Comparison of ENCODE assay signal across 10 cellular contexts in genomic region chr3:131796558-131796957, GRCh38.
DNase-seq lines count a peak whose midpoint lies in the region; ATAC-seq lines count a peak whose summit lies in the region.
"Had no signal": no experiment of that assay in that cellular context is flagged by ENCODE, and none has a peak within 500 bp of the region (broad histone marks: within the 10 kb centered on the region; RNA-seq: fewer than 3 reads in every experiment).

No MANE protein-coding gene starts in this region.

- H3K36me3 ChIP-seq in SJCRH30, result no peaks in the 10 kb centered on the region

- CTCF ChIA-PET in activated CD4-positive, alpha-beta memory T cell treated with anti-CD3 and anti-CD28 coated beads for 36 hours (lab: Charles Lee), result interaction anchor here (0.5 to 1.7 kb wide), 5 partner anchors 11 to 414 kb away, joined by 3 to 6 read pairs (median 4); no protein-coding TSS in a partner anchor
- CTCF ChIA-PET in activated CD4-positive, alpha-beta memory T cell treated with anti-CD3 and anti-CD28 coated beads, Interleukin-2, amount 10 ng/mL, durations not matched to agents 7 days and 5 days (lab: Charles Lee), result interaction anchor here (1.0 to 2.4 kb wide), 6 partner anchors 31 to 764 kb away, joined by 3 to 13 read pairs (median 4); no protein-coding TSS in a partner anchor

- POLR2A ChIA-PET in activated CD4-positive, alpha-beta memory T cell treated with anti-CD3 and anti-CD28 coated beads for 36 hours (lab: Charles Lee), result no interaction called here
- POLR2A ChIA-PET in activated CD4-positive, alpha-beta memory T cell treated with anti-CD3 and anti-CD28 coated beads, Interleukin-2, amount 10 ng/mL, durations not matched to agents 7 days and 5 days (lab: Charles Lee), result no interaction called here

- no peaks in the 10 kb centered on the region for H3K36me3 Mint-ChIP-seq in activated CD4-positive, alpha-beta memory T cell treated with anti-CD3 and anti-CD28 coated beads for 36 hours
- no peaks in the 10 kb centered on the region for H3K36me3 Mint-ChIP-seq in activated CD4-positive, alpha-beta memory T cell treated with anti-CD3 and anti-CD28 coated beads, Interleukin-2, amount 10 ng/mL, durations not matched to agents 7 days and 5 days (ENCODE audit: low read depth)

- DNase-seq in activated CD4-positive, alpha-beta memory T cell treated with anti-CD3 and anti-CD28 coated beads for 36 hours, result peak; percentile 10
- DNase-seq in activated CD4-positive, alpha-beta memory T cell treated with anti-CD3 and anti-CD28 coated beads, Interleukin-2, amount 10 ng/mL, durations not matched to agents 7 days and 5 days, result no peak
- DNase-seq in SJCRH30 (peak; percentile 2 to 5), NCI-H2081 (lab: John Stamatoyannopoulos, UW) (no peak), HPDE6-E6E7 (ENCODE audit: extremely low spot score) (no peak)
- no peak for DNase-seq in stimulated activated naive CD8-positive, alpha-beta T cell treated with anti-CD3 and anti-CD28 coated beads, Interleukin-15, Interleukin-2, amounts not matched to agents 100 U/mL and 50 U/mL, for 24 hours
- DNase-seq: SHP77 treated with DMSO at 0.1 percent for 48 hours had no signal

- peaks cover 24% of the 10 kb centered on the region for H3K4me1 ChIP-seq in SJCRH30

- peaks cover 3% of the 10 kb centered on the region; the same call in 1 of the 2 replicates for H3K27me3 ChIP-seq in SJCRH30

- no peaks in the 10 kb centered on the region for H3K9me3 ChIP-seq in SJCRH30 (replicated peaks)

- H3K4me3 Mint-ChIP-seq in activated CD4-positive, alpha-beta memory T cell treated with anti-CD3 and anti-CD28 coated beads for 36 hours, result no peak overlapping the region
- H3K4me3 Mint-ChIP-seq in activated CD4-positive, alpha-beta memory T cell treated with anti-CD3 and anti-CD28 coated beads, Interleukin-2, amount 10 ng/mL, durations not matched to agents 7 days and 5 days, result no peak overlapping the region

- intact Hi-C loops in activated CD4-positive, alpha-beta memory T cell treated with anti-CD3 and anti-CD28 coated beads for 36 hours (cut with micrococcal nuclease), result loop anchor here (10.0 kb wide), 1 partner anchor 762 kb away; no protein-coding TSS in a partner anchor

- H3K27ac Mint-ChIP-seq in activated CD4-positive, alpha-beta memory T cell treated with anti-CD3 and anti-CD28 coated beads for 36 hours, result no peak overlapping the region
- no peak overlapping the region for H3K27ac Mint-ChIP-seq in activated CD4-positive, alpha-beta memory T cell treated with anti-CD3 and anti-CD28 coated beads, Interleukin-2, amount 10 ng/mL, durations not matched to agents 7 days and 5 days
- H3K27ac Mint-ChIP-seq: progenitor cell of endocrine pancreas had no signal

- peaks cover 13% of the 10 kb centered on the region for H3K27me3 Mint-ChIP-seq in activated CD4-positive, alpha-beta memory T cell treated with anti-CD3 and anti-CD28 coated beads for 36 hours
- peaks cover 7% of the 10 kb centered on the region for H3K27me3 Mint-ChIP-seq in activated CD4-positive, alpha-beta memory T cell treated with anti-CD3 and anti-CD28 coated beads, Interleukin-2, amount 10 ng/mL, durations not matched to agents 7 days and 5 days

- no peaks in the 10 kb centered on the region for H3K9me3 Mint-ChIP-seq in activated CD4-positive, alpha-beta memory T cell treated with anti-CD3 and anti-CD28 coated beads for 36 hours
- H3K9me3 Mint-ChIP-seq in activated CD4-positive, alpha-beta memory T cell treated with anti-CD3 and anti-CD28 coated beads, Interleukin-2, amount 10 ng/mL, durations not matched to agents 7 days and 5 days, result no peaks in the 10 kb centered on the region

- peaks cover 8% of the 10 kb centered on the region for H3K4me1 Mint-ChIP-seq in activated CD4-positive, alpha-beta memory T cell treated with anti-CD3 and anti-CD28 coated beads for 36 hours (ENCODE audit: low read depth)
- H3K4me1 Mint-ChIP-seq in activated CD4-positive, alpha-beta memory T cell treated with anti-CD3 and anti-CD28 coated beads, Interleukin-2, amount 10 ng/mL, durations not matched to agents 7 days and 5 days, result peaks cover 11% of the 10 kb centered on the region

- ATAC-seq in HG02885 (IDR thresholded peaks at IDR 0.05; ENCODE audit: poor library complexity, unreplicated experiment), result peak; percentile 71
- peak; percentile 16 for ATAC-seq in stimulated activated naive CD8-positive, alpha-beta T cell treated with anti-CD3 and anti-CD28 coated beads, Interleukin-15, Interleukin-2, amounts not matched to agents 100 U/mL and 50 U/mL, for 24 hours
- no peak for ATAC-seq in HG03342 (IDR thresholded peaks at IDR 0.05; ENCODE audit: unreplicated experiment)

- no peak overlapping the region for H3K27ac ChIP-seq in SJCRH30

- H3K4me3 ChIP-seq in SJCRH30, result no peak overlapping the region

Comparison
In these comparisons a context has a peak if more than half of its experiments do, and no peak if none do; other contexts are left out.
1. DNase-seq: peak in activated CD4-positive, alpha-beta memory T cell treated with anti-CD3 and anti-CD28 coated beads for 36 hours (single experiment) and SJCRH30 (2 of 2); none in activated CD4-positive, alpha-beta memory T cell treated with anti-CD3 and anti-CD28 coated beads, Interleukin-2, amount 10 ng/mL, durations not matched to agents 7 days and 5 days (single experiment), stimulated activated naive CD8-positive, alpha-beta T cell treated with anti-CD3 and anti-CD28 coated beads, Interleukin-15, Interleukin-2, amounts not matched to agents 100 U/mL and 50 U/mL, for 24 hours (single experiment), NCI-H2081 (0 of 2) and HPDE6-E6E7 (single experiment).